ENCODE assay signal across 25 cellular contexts in the genomic region with DNA sequence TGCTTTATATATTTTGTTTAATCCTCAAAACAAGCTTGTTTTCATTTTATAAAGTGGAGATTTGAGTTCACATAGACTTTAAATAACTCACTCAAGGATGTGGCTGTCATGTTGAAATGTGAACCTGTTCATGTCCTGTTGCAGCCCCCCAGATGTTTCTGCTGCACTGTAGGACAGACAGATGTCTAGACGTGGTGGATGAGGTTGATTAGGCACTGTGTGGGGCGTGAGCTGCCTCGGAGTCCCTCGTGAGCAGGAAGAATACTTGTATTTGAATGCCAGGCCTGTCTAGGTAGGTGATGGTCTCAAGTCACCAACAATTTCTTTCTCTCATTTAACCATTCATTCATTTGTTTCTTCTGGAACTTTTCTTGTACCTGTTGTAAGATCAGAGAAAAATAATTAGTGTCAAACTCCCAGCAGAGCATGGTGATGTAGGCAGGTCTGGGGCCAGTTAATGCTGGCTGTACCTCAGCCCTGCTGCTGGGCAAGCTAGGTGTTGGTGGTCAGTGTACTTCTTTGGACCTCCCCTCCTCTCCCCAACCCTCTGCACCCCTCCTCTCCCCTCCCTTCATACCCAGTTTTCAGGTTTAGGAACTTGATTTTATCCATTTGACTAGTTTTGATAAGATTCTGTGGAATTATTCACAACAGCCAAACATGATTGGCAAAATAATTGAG. TPM values are rescaled to one million over a fixed set of nuclear protein-coding genes. Genes with fewer than 3 reads are reported as not detected.
A peak's percentile ranks its signal among the peaks of the same experiment; 100 is the strongest.
DNase-seq lines count a peak whose midpoint lies in the region; ATAC-seq and TF ChIP-seq lines count a peak whose summit lies in the region.
"Had no signal": no experiment of that assay in that cellular context is flagged by ENCODE, and none has a peak within 500 bp of the region (broad histone marks: within the 10 kb centered on the region; RNA-seq: fewer than 3 reads in every experiment).

No MANE protein-coding gene starts in this region.

- ATAC-seq in memory B cell (ENCODE audit: low read depth) (peak; percentile 38), HG03159 (IDR thresholded peaks at IDR 0.05; ENCODE audit: unreplicated experiment) (no peak), GM18870 (IDR thresholded peaks at IDR 0.05; ENCODE audit: unreplicated experiment) (no peak)
- ATAC-seq: activated T-cell treated with anti-CD3 and anti-CD28 coated beads, Interleukin-2, amount 50 U/mL, for 4 hours; left ventricle myocardium superior had no signal

- H3K9me3 ChIP-seq in BLaER1 (peaks cover 9% of the 10 kb centered on the region), HUES48 (ENCODE audit: control insufficient read depth, insufficient read depth, low read length) (no peaks in the 10 kb centered on the region)
- H3K9me3 ChIP-seq: vagina had no signal

- H3K27me3 Mint-ChIP-seq in brain (no peaks in the 10 kb centered on the region), memory B cell (no peaks in the 10 kb centered on the region)

- H3K27me3 ChIP-seq in BLaER1 (no peaks in the 10 kb centered on the region), HUES48 (ENCODE audit: control insufficient read depth, insufficient read depth, low read length) (no peaks in the 10 kb centered on the region)
- H3K27me3 ChIP-seq: vagina had no signal

- POLR2A ChIA-PET in RWPE1 (lab: Yijun Ruan, JAX; ENCODE audit: low non-redundant PET), result no interaction called here

- no peaks in the 10 kb centered on the region for H3K36me3 ChIP-seq in BLaER1
- H3K36me3 ChIP-seq in HUES48 (ENCODE audit: control insufficient read depth, insufficient read depth, low read length), result peaks cover 5% of the 10 kb centered on the region
- H3K36me3 ChIP-seq: vagina had no signal

- TF ChIP-seq CTCF in brain (conservative IDR thresholded peaks at IDR 0.05), result no peak
- no peak for TF ChIP-seq CTCF in RWPE1 (conservative IDR thresholded peaks at IDR 0.05; ENCODE audit: low read depth)

- peaks cover 54% of the 10 kb centered on the region for H4K20me1 ChIP-seq in BLaER1

- H3K4me1 Mint-ChIP-seq in brain (peaks cover 75% of the 10 kb centered on the region), memory B cell (peaks cover 20% of the 10 kb centered on the region)

- H3K4me3 Mint-ChIP-seq in brain, result peak overlapping the region in 3 of 5 experiments; percentile 22 to 46 (median 33)
- H3K4me3 Mint-ChIP-seq in memory B cell, result no peak overlapping the region
- H3K4me3 Mint-ChIP-seq: activated naive CD4-positive, alpha-beta T cell treated with anti-CD3 and anti-CD28 coated beads, Interleukin-2, amount 10 ng/mL, durations not matched to agents 7 days and 5 days; activated T-cell treated with anti-CD3 and anti-CD28 coated beads, Interleukin-2, amount 50 U/mL, for 4 hours had no signal

- CTCF ChIA-PET in RWPE1 (lab: Yijun Ruan, JAX), result interaction anchor here (0.6 kb wide), 1 partner anchor 21 kb away, joined by 4 read pairs; no protein-coding TSS in a partner anchor

- H3K9ac ChIP-seq in BLaER1 (no peak overlapping the region), HUES48 (ENCODE audit: low read depth, low read length) (no peak overlapping the region; the same call in 1 of the 2 replicates)

- H3K36me3 Mint-ChIP-seq in brain (peaks cover 21% of the 10 kb centered on the region), memory B cell (no peaks in the 10 kb centered on the region)
- H3K36me3 Mint-ChIP-seq: activated naive CD4-positive, alpha-beta T cell treated with anti-CD3 and anti-CD28 coated beads, Interleukin-2, amount 10 ng/mL, durations not matched to agents 7 days and 5 days had no signal

- H3K27ac Mint-ChIP-seq in brain, result peak overlapping the region in 4 of 5 experiments; percentile 10 to 36 (median 32)
- no peak overlapping the region for H3K27ac Mint-ChIP-seq in memory B cell
- H3K27ac Mint-ChIP-seq: activated naive CD4-positive, alpha-beta T cell treated with anti-CD3 and anti-CD28 coated beads, Interleukin-2, amount 10 ng/mL, durations not matched to agents 7 days and 5 days had no signal

- H3K4me3 ChIP-seq in BLaER1, result no peak overlapping the region
- H3K4me3 ChIP-seq in HUES48 (ENCODE audit: low read depth, low read length), result no peak overlapping the region
- H3K4me3 ChIP-seq: vagina had no signal

- no peak overlapping the region for H3K27ac ChIP-seq in BLaER1
- H3K27ac ChIP-seq in HUES48 (ENCODE audit: low read depth, low read length), result peak overlapping the region; percentile 56
- H3K27ac ChIP-seq in RWPE1, result no peak overlapping the region
- H3K27ac ChIP-seq: vagina had no signal

- H3K4me1 ChIP-seq in BLaER1 (peaks cover 10% of the 10 kb centered on the region), HUES48 (ENCODE audit: control insufficient read depth, insufficient read depth, low read length) (peaks cover 66% of the 10 kb centered on the region)

- H3K9me3 Mint-ChIP-seq in brain, result no peaks in the 10 kb centered on the region
- H3K9me3 Mint-ChIP-seq in memory B cell, result peaks cover 2% of the 10 kb centered on the region
- H3K9me3 Mint-ChIP-seq: activated naive CD4-positive, alpha-beta T cell treated with anti-CD3 and anti-CD28 coated beads, Interleukin-2, amount 10 ng/mL, durations not matched to agents 7 days and 5 days had no signal

- DNase-seq in memory B cell (ENCODE audit: low spot score in 2 of 2) (no peak), RWPE1 (ENCODE audit: low spot score) (no peak), NCI-H345 (lab: John Stamatoyannopoulos, UW) (no peak)
- DNase-seq: activated CD8-positive, alpha-beta memory T cell treated with anti-CD3 and anti-CD28 coated beads for 24 hours; activated naive CD4-positive, alpha-beta T cell treated with anti-CD3 and anti-CD28 coated beads, Interleukin-2, amount 10 ng/mL, durations not matched to agents 7 days and 5 days; activated T-cell treated with anti-CD3 and anti-CD28 coated beads, Interleukin-2, amount 50 U/mL, for 4 hours; anterior cingulate cortex; C1 segment of cervical spinal cord; cerebellar nuclear complex; erythroblast; GF-D8; Kasumi-1; left ventricle myocardium superior; NCI-H1092; NCI-H2107; NCI-H524 treated with DMSO at 0.1 percent for 48 hours; retina; substantia nigra; T1000 had no signal

- peak overlapping the region; percentile 32 for H3K4me2 ChIP-seq in BLaER1

RNA-seq across cellular contexts. Expression of gene AFDN, which starts 34.0 kb away (rescaled TPM):
- 50.8 TPM for polyA plus RNA-seq in brain (ENCODE audit: insufficient read depth, low read depth, low replicate concordance)
